Comparison of ENCODE assay signal across 1 cellular context in the genomic region with DNA sequence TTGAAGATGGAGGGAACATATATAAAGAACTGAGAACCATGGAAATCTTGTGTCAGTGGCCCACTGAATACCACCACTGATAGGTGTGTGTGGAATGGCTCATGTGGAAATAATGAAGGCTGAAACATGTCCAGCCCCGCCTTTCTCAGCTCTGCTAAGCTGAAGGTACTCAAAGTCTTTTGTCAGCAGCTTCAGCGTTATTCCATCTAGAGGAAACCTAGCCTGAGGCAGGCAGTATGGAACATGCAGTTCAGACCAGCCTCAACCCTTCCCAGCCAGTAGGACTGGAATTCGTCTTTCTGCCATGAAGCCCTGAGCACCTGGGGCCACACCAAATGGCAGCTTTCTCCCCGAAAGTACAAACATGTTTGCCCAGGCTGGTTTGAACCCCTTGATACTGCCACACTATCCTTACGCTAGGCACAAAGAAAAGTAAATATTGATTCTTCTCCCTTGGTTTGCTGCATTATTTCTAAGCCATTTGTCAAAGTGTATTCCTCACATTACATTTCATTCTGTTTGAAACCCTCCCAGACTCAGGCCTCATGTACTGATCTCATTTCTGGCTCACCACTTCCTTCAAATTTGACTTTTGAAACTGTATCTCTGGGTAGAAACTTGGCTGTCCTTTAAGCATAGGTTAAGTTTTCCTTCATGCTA.
TF ChIP-seq lines count a peak whose summit lies in the region.

No MANE protein-coding gene starts in this region.

TF ChIP-seq in GM23338, 12 proteins besides CTCF, POLR2A, EP300 and RAD21 (continued from another document):
- TF ChIP-seq ZNF462 (CRISPR knock-in tag; IDR thresholded peaks at IDR 0.05) (no peak), EZH2 (IDR thresholded peaks at IDR 0.05; ENCODE audit: low read depth, unreplicated experiment) (no peak), EZH2phosphoT487 (IDR thresholded peaks at IDR 0.05; ENCODE audit: unreplicated experiment) (no peak), REST (IDR thresholded peaks at IDR 0.05; ENCODE audit: unreplicated experiment) (no peak), POLR2AphosphoS5 (IDR thresholded peaks at IDR 0.05; ENCODE audit: low read depth) (no peak), NANOG (IDR thresholded peaks at IDR 0.05; ENCODE audit: borderline replicate concordance) (no peak), ZNF331 (CRISPR knock-in tag; IDR thresholded peaks at IDR 0.05; ENCODE audit: low read depth) (no peak), STAT1 (IDR thresholded peaks at IDR 0.05; ENCODE audit: unreplicated experiment) (no peak), CREB1 (CRISPR knock-in tag; IDR thresholded peaks at IDR 0.05; ENCODE audit: low read depth) (no peak)
- TF ChIP-seq, protein P1, sequence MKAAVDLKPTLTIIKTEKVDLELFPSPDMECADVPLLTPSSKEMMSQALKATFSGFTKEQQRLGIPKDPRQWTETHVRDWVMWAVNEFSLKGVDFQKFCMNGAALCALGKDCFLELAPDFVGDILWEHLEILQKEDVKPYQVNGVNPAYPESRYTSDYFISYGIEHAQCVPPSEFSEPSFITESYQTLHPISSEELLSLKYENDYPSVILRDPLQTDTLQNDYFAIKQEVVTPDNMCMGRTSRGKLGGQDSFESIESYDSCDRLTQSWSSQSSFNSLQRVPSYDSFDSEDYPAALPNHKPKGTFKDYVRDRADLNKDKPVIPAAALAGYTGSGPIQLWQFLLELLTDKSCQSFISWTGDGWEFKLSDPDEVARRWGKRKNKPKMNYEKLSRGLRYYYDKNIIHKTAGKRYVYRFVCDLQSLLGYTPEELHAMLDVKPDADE (IDR thresholded peaks at IDR 0.05) = no peak
